Comparison of ENCODE assay signal across 23 cellular contexts in genomic region chr13:47038196-47038595, GRCh38.
"Had no signal": no experiment of that assay in that cellular context is flagged by ENCODE, and none has a peak within 500 bp of the region (broad histone marks: within the 10 kb centered on the region; RNA-seq: fewer than 3 reads in every experiment).

No MANE protein-coding gene starts in this region.

- H3K4me1 Mint-ChIP-seq: activated naive CD4-positive, alpha-beta T cell treated with anti-CD3 and anti-CD28 coated beads, Interleukin-2, amount 10 ng/mL, durations not matched to agents 7 days and 5 days; immature natural killer cell; naive thymus-derived CD4-positive, alpha-beta T cell had no signal

- H3K4me3 Mint-ChIP-seq: activated naive CD4-positive, alpha-beta T cell treated with anti-CD3 and anti-CD28 coated beads, Interleukin-2, amount 10 ng/mL, durations not matched to agents 7 days and 5 days; effector memory CD8-positive, alpha-beta T cell; immature natural killer cell; naive thymus-derived CD4-positive, alpha-beta T cell had no signal

- H3K27me3 ChIP-seq: ascending aorta, cardiac muscle cell, gastrocnemius medialis, ovary, right lobe of liver, thyroid gland had no signal

- ATAC-seq: effector memory CD8-positive, alpha-beta T cell; gastrocnemius medialis; heart left ventricle; left cardiac atrium; naive thymus-derived CD4-positive, alpha-beta T cell; right lobe of liver had no signal

- H3K9me3 ChIP-seq: ascending aorta, esophagus squamous epithelium, gastrocnemius medialis, heart left ventricle, ovary, right lobe of liver, thyroid gland had no signal

- DNase-seq: activated CD4-positive, alpha-beta T cell treated with anti-CD3 and anti-CD28 coated beads for 1 hour; activated CD8-positive, alpha-beta memory T cell treated with anti-CD3 and anti-CD28 coated beads for 24 hours; activated CD8-positive, alpha-beta memory T cell treated with anti-CD3 and anti-CD28 coated beads, Interleukin-2, amount 50 U/mL, for 48 hours; activated effector memory CD4-positive, alpha-beta T cell treated with Interleukin-2 at 50 U/mL for 16 hours; activated naive CD4-positive, alpha-beta T cell treated with anti-CD3 and anti-CD28 coated beads, Interleukin-2, amount 10 ng/mL, durations not matched to agents 7 days and 5 days; activated T-cell treated with anti-CD3 and anti-CD28 coated beads, Interleukin-2, amount 50 U/mL, for 48 hours; dermis blood vessel endothelial cell; effector memory CD8-positive, alpha-beta T cell; esophagus squamous epithelium; gastrocnemius medialis; heart left ventricle; immature natural killer cell; left cardiac atrium; naive thymus-derived CD4-positive, alpha-beta T cell; ovary; right lobe of liver; stimulated activated CD8-positive, alpha-beta memory T cell treated with anti-CD3 and anti-CD28 coated beads, Interleukin-4, amount 100 ng/mL, for 48 hours; stimulated activated naive CD4-positive, alpha-beta T cell; T-helper 2 cell; thyroid gland; WERI-Rb-1 had no signal

- H3K27ac ChIP-seq: ascending aorta, cardiac muscle cell, esophagus squamous epithelium, gastrocnemius medialis, heart left ventricle, ovary, right lobe of liver, thyroid gland, WERI-Rb-1 had no signal

- H3K4me1 ChIP-seq: ascending aorta, esophagus squamous epithelium, gastrocnemius medialis, right lobe of liver, thyroid gland had no signal

- H3K9me3 Mint-ChIP-seq: activated naive CD4-positive, alpha-beta T cell treated with anti-CD3 and anti-CD28 coated beads, Interleukin-2, amount 10 ng/mL, durations not matched to agents 7 days and 5 days; effector memory CD8-positive, alpha-beta T cell had no signal

- H3K4me3 ChIP-seq: ascending aorta, cardiac muscle cell, esophagus squamous epithelium, gastrocnemius medialis, heart left ventricle, ovary, right lobe of liver, thyroid gland had no signal

- H3K27ac Mint-ChIP-seq: activated naive CD4-positive, alpha-beta T cell treated with anti-CD3 and anti-CD28 coated beads, Interleukin-2, amount 10 ng/mL, durations not matched to agents 7 days and 5 days; effector memory CD8-positive, alpha-beta T cell; immature natural killer cell; naive thymus-derived CD4-positive, alpha-beta T cell had no signal

- H3K27me3 Mint-ChIP-seq: activated naive CD4-positive, alpha-beta T cell treated with anti-CD3 and anti-CD28 coated beads, Interleukin-2, amount 10 ng/mL, durations not matched to agents 7 days and 5 days had no signal

- H3K36me3 ChIP-seq: ascending aorta, cardiac muscle cell, esophagus squamous epithelium, gastrocnemius medialis, heart left ventricle, ovary, right lobe of liver, thyroid gland, WERI-Rb-1 had no signal
